ENCODE assay signal across 9 cellular contexts in genomic region chr1:198234511-198235251, GRCh38.
DNase-seq lines count a peak whose midpoint lies in the region; ATAC-seq and TF ChIP-seq lines count a peak whose summit lies in the region.
"Had no signal": no experiment of that assay in that cellular context is flagged by ENCODE, and none has a peak within 500 bp of the region (broad histone marks: within the 10 kb centered on the region; RNA-seq: fewer than 3 reads in every experiment).

No MANE protein-coding gene starts in this region.

- H3K36me3 Mint-ChIP-seq in activated T-cell treated with anti-CD3 and anti-CD28 coated beads, Interleukin-2, amount 50 U/mL, for 24 hours (ENCODE audit: low read depth): peaks cover 18% of the 10 kb centered on the region

- TF ChIP-seq CTCF in RWPE2 (IDR thresholded peaks at IDR 0.05; ENCODE audit: poor library complexity, severe bottlenecking) (no peak), heart right ventricle (IDR thresholded peaks at IDR 0.05) (no peak), GM13977 (IDR thresholded peaks at IDR 0.05; ENCODE audit: extremely low read depth, insufficient read depth, missing control alignments) (no peak), stomach (IDR thresholded peaks at IDR 0.05) (no peak)

- intact Hi-C loops in heart right ventricle (cut with DNase I): no loop called here
- intact Hi-C loops in stomach (cut with DNase I; ENCODE audit: low total_unique reads): no loop called here

- H3K4me3 ChIP-seq in RWPE2 (ENCODE audit: severe bottlenecking): peak overlapping the region; percentile 7
- H3K4me3 ChIP-seq in heart right ventricle: peak overlapping the region in 5 of 10 donors; percentile 2 to 25 (median 11)
- H3K4me3 ChIP-seq in stomach smooth muscle (ENCODE audit: low read length in 2 of 2): peak overlapping the region; percentile 29 to 35
- no peak overlapping the region for H3K4me3 ChIP-seq in stomach

- H3K9me3 ChIP-seq in RWPE2 (ENCODE audit: severe bottlenecking) (peaks cover 4% of the 10 kb centered on the region), heart right ventricle (peaks cover 0 to 6% (median 0%) of the 10 kb centered on the region in 11 donors), stomach smooth muscle (ENCODE audit: control insufficient read depth in 2 of 2, low read length in 2 of 2) (peaks cover 0 to 2% of the 10 kb centered on the region in 2 donors), stomach (peaks cover 0 to 3% (median 0%) of the 10 kb centered on the region in 4 donors)

- in situ Hi-C loops in GM13977 (cut with MboI; ENCODE audit: low pct_unique_long_range_greater_than_20kb, low sequenced_read_pairs, unreplicated experiment): no loop called here

- H3K9me3 Mint-ChIP-seq in activated T-cell treated with anti-CD3 and anti-CD28 coated beads, Interleukin-2, amount 50 U/mL, for 24 hours: no peaks in the 10 kb centered on the region

- no peak overlapping the region for H3K9ac ChIP-seq in stomach smooth muscle (ENCODE audit: low read length in 2 of 2)

- H3K27ac ChIP-seq in RWPE2 (ENCODE audit: poor library complexity, severe bottlenecking) (peak overlapping the region; percentile 55), heart right ventricle (peak overlapping the region in 6 of 10 donors; percentile 1 to 51 (median 30)), stomach smooth muscle (ENCODE audit: low read length) (no peak overlapping the region), stomach (peak overlapping the region in 2 of 5 donors; percentile 45 to 60)

- H3K27me3 ChIP-seq in RWPE2 (ENCODE audit: insufficient read depth, poor library complexity, severe bottlenecking): no peaks in the 10 kb centered on the region
- no peaks in the 10 kb centered on the region for H3K27me3 ChIP-seq in heart right ventricle
- H3K27me3 ChIP-seq in stomach smooth muscle (ENCODE audit: control insufficient read depth in 1 of 2, insufficient read depth in 2 of 2, low read length in 2 of 2): no peaks in the 10 kb centered on the region
- H3K27me3 ChIP-seq in stomach: no peaks in the 10 kb centered on the region

- H3K4me3 Mint-ChIP-seq in activated T-cell treated with anti-CD3 and anti-CD28 coated beads, Interleukin-2, amount 50 U/mL, for 24 hours: peak overlapping the region; percentile 53

- H3K36me3 ChIP-seq in RWPE2 (ENCODE audit: low read depth) (peaks cover 17% of the 10 kb centered on the region), heart right ventricle (peaks cover 0 to 13% (median 5%) of the 10 kb centered on the region in 9 donors), stomach smooth muscle (ENCODE audit: control insufficient read depth in 2 of 2, insufficient read depth in 2 of 2, low read length in 2 of 2) (no peaks in the 10 kb centered on the region), stomach (peaks cover 0 to 11% (median 10%) of the 10 kb centered on the region in 4 donors)

- DNase-seq in activated T-cell treated with anti-CD3 and anti-CD28 coated beads, Interleukin-2, amount 50 U/mL, for 24 hours: peak; percentile 31
- DNase-seq in activated T-cell treated with anti-CD3 and anti-CD28 coated beads, Interleukin-2, amount 50 U/mL, for 48 hours: no peak
- DNase-seq in RWPE2 (ENCODE audit: low spot score) (no peak), heart right ventricle (no peak), GM13977 (ENCODE audit: low spot score) (no peak), stomach (no peak)
- DNase-seq: NCI-H510A treated with DMSO at 0.1 percent for 48 hours had no signal

- H3K27me3 Mint-ChIP-seq in activated T-cell treated with anti-CD3 and anti-CD28 coated beads, Interleukin-2, amount 50 U/mL, for 24 hours: no peaks in the 10 kb centered on the region

- H3K27ac Mint-ChIP-seq in activated T-cell treated with anti-CD3 and anti-CD28 coated beads, Interleukin-2, amount 50 U/mL, for 24 hours: peak overlapping the region; percentile 70

- TF ChIP-seq EP300 in stomach (IDR thresholded peaks at IDR 0.05): no peak

- peak; percentile 68; the same call in 1 of the 3 replicates for ATAC-seq in RWPE2 (ENCODE audit: low read depth)
- ATAC-seq in heart right ventricle: peak in 5 of 8 donors; percentile 41 to 46 (median 45)
- ATAC-seq in GM19452 (IDR thresholded peaks at IDR 0.05; ENCODE audit: unreplicated experiment): no peak

- WGBS in heart right ventricle, 2 donors: 19 to 20% methylated on average over 5 of the region's 5 CpGs
- 38 to 44% (median 44%) methylated on average over 5 of the region's 5 CpGs for WGBS in stomach, 5 donors

- TF ChIP-seq POLR2A in stomach (IDR thresholded peaks at IDR 0.05): no peak

- H3K4me1 Mint-ChIP-seq in activated T-cell treated with anti-CD3 and anti-CD28 coated beads, Interleukin-2, amount 50 U/mL, for 24 hours (ENCODE audit: low read depth): peaks cover 41% of the 10 kb centered on the region

- H3K4me1 ChIP-seq in RWPE2 (ENCODE audit: insufficient read depth, poor library complexity, severe bottlenecking) (peaks cover 32% of the 10 kb centered on the region), heart right ventricle (peaks cover 0 to 53% (median 28%) of the 10 kb centered on the region in 9 donors), stomach smooth muscle (ENCODE audit: control insufficient read depth, insufficient read depth, low read length) (no peaks in the 10 kb centered on the region), stomach (peaks cover 0 to 22% (median 13%) of the 10 kb centered on the region in 4 donors)

Comparison
In these comparisons a context has a peak if more than half of its experiments do, and no peak if none do; other contexts are left out.
1. H3K4me3 ChIP-seq: peak in RWPE2 (single experiment) and stomach smooth muscle (2 of 2); none in stomach (0 of 4).